ENCODE assay signal across 20 cellular contexts in the genomic region with DNA sequence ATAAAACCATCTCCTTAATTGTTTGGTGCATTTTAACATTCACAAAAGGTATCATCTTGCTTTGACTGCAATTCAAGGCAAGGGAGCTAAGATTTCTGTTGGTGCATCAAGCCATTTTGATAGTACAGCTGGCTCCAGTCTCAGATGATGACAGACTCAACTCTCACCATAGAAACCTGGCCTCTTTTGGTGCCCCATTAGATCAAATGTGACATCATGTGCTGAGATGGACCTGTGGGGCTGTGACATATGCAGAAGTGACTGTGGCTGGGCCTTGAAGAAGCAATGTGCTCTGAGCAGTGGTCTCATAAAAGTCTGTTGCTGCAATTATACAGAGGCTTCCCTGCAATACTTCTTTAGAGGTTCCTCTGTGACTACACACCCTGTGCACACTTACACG.
DNase-seq lines count a peak whose midpoint lies in the region; ATAC-seq and TF ChIP-seq lines count a peak whose summit lies in the region.
"Had no signal": no experiment of that assay in that cellular context is flagged by ENCODE, and none has a peak within 500 bp of the region (broad histone marks: within the 10 kb centered on the region; RNA-seq: fewer than 3 reads in every experiment).

No MANE protein-coding gene starts in this region.

- no peaks in the 10 kb centered on the region for H3K27me3 Mint-ChIP-seq in Calu3 (ENCODE audit: unreplicated experiment)
- H3K27me3 Mint-ChIP-seq: CD4-positive, alpha-beta memory T cell; IgD-negative memory B cell had no signal

- H3K4me2 ChIP-seq in PC-3 (ENCODE audit: low read length), result peak overlapping the region; percentile 3; the same call in 1 of the 2 replicates

- intact Hi-C loops in Calu3 (cut with micrococcal nuclease; ENCODE audit: unreplicated experiment), result no loop called here
- intact Hi-C loops in PC-3 (cut with micrococcal nuclease), result no loop called here
- intact Hi-C loops in left cardiac atrium (cut with DNase I), result no loop called here
- intact Hi-C loops in mucosa of descending colon (cut with DNase I, micrococcal nuclease), result no loop called here

- H3K9me3 ChIP-seq in PC-3 (ENCODE audit: low read length), result no peaks in the 10 kb centered on the region
- no peaks in the 10 kb centered on the region for H3K9me3 ChIP-seq in mucosa of descending colon
- H3K9me3 ChIP-seq: BE2C had no signal

- peak overlapping the region; percentile 74 for H3K27ac ChIP-seq in PC-3 (ENCODE audit: low read length)
- H3K27ac ChIP-seq: HL-60 had no signal

- H3K36me3 ChIP-seq in PC-3 (ENCODE audit: low read depth, low read length) (no peaks in the 10 kb centered on the region), mucosa of descending colon (ENCODE audit: low read depth) (no peaks in the 10 kb centered on the region)
- H3K36me3 ChIP-seq: BE2C had no signal

- CTCF ChIA-PET in Calu3 (lab: Charles Lee) (no interaction called here), PC-3 (lab: Charles Lee) (no interaction called here)

- POLR2A ChIA-PET in PC-3 (lab: Charles Lee; ENCODE audit: unreplicated experiment), result no interaction called here

- H3K27ac Mint-ChIP-seq in Calu3 (ENCODE audit: unreplicated experiment), result peak overlapping the region; percentile 57
- H3K27ac Mint-ChIP-seq: IgD-negative memory B cell had no signal

- peaks cover 2% of the 10 kb centered on the region for H3K9me3 Mint-ChIP-seq in Calu3 (ENCODE audit: low read depth, unreplicated experiment)
- H3K9me3 Mint-ChIP-seq: CD4-positive, alpha-beta memory T cell; IgD-negative memory B cell had no signal

- H3K4me1 Mint-ChIP-seq in Calu3 (ENCODE audit: low read depth, unreplicated experiment), result peaks cover 9% of the 10 kb centered on the region

- H3K4me3 ChIP-seq in PC-3 (ENCODE audit: low read length) (no peak overlapping the region), mucosa of descending colon (no peak overlapping the region)

- no peaks in the 10 kb centered on the region for H3K9me2 ChIP-seq in PC-3 (replicated peaks; ENCODE audit: low read length)

- H3K4me1 ChIP-seq in PC-3 (ENCODE audit: insufficient read depth, low read length) (peaks cover 19% of the 10 kb centered on the region), mucosa of descending colon (ENCODE audit: low read depth) (peaks cover 30% of the 10 kb centered on the region)
- H3K4me1 ChIP-seq: BE2C had no signal

- peak overlapping the region; percentile 34; the same call in 1 of the 2 replicates for H3K9ac ChIP-seq in PC-3 (ENCODE audit: low read length)

- H3K27me3 ChIP-seq in PC-3 (ENCODE audit: low read length), result no peaks in the 10 kb centered on the region
- H3K27me3 ChIP-seq: BE2C had no signal

- no peak overlapping the region for H3K4me3 Mint-ChIP-seq in Calu3 (ENCODE audit: low read depth, unreplicated experiment)
- H3K4me3 Mint-ChIP-seq: CD4-positive, alpha-beta memory T cell; IgD-negative memory B cell had no signal

- no peaks in the 10 kb centered on the region for H3F3A ChIP-seq in PC-3 (ENCODE audit: low read length, unreplicated experiment)

- DNase-seq in Calu3, result no peak
- DNase-seq in PC-3, result no peak
- DNase-seq in left cardiac atrium, result no peak
- no peak for DNase-seq in mucosa of descending colon
- no peak for DNase-seq in NCI-H2107 (lab: John Stamatoyannopoulos, UW)
- DNase-seq in NCI-H146 treated with DMSO at 0.1 percent for 48 hours (lab: John Stamatoyannopoulos, UW; ENCODE audit: unreplicated experiment), result no peak
- no peak for DNase-seq in NCI-H446 (lab: John Stamatoyannopoulos, UW)
- DNase-seq: BE2C; CD4-positive, alpha-beta memory T cell; H7; Kasumi-1; MM.1S; NCI-H1105 treated with DMSO at 0.1 percent for 48 hours; NCI-H187 treated with DMSO at 0.1 percent for 48 hours; NCI-H510A; NCI-H774; SHP77 treated with DMSO at 0.1 percent for 48 hours had no signal

- no peak overlapping the region for H2AFZ ChIP-seq in PC-3 (ENCODE audit: low read length)

- BruUV-seq in Calu3 (replicated peaks; lab: Mats Ljungman, UMichigan), result no TSS peak
- BruUV-seq in PC-3 (replicated peaks; lab: Mats Ljungman, UMichigan), result no TSS peak

- no peak for ATAC-seq in PC-3
- peak; percentile 21 to 33 for ATAC-seq in left cardiac atrium
- peak; percentile 6 for ATAC-seq in mucosa of descending colon
- ATAC-seq in HG03025 (IDR thresholded peaks at IDR 0.05; ENCODE audit: low FRiP score, unreplicated experiment), result no peak

- TF ChIP-seq CTCF in Calu3 (IDR thresholded peaks at IDR 0.05; ENCODE audit: unreplicated experiment), result no peak
- no peak for TF ChIP-seq CTCF in PC-3 (conservative IDR thresholded peaks at IDR 0.05; ENCODE audit: low read depth, low read length)
- no peak for TF ChIP-seq CTCF in mucosa of descending colon (IDR thresholded peaks at IDR 0.05)

- H3K36me3 Mint-ChIP-seq in Calu3 (ENCODE audit: insufficient read depth, unreplicated experiment), result no peaks in the 10 kb centered on the region
- H3K36me3 Mint-ChIP-seq: CD4-positive, alpha-beta memory T cell; IgD-negative memory B cell had no signal

- H4K20me1 ChIP-seq in PC-3 (ENCODE audit: low read length), result no peaks in the 10 kb centered on the region

- no peaks in the 10 kb centered on the region for H3K79me2 ChIP-seq in PC-3 (ENCODE audit: low read length)

Comparison
In these comparisons a context has a peak if more than half of its experiments do, and no peak if none do; other contexts are left out.
1. ATAC-seq: peak in left cardiac atrium (2 of 2) and mucosa of descending colon (single experiment); none in PC-3 (single experiment) and HG03025 (single experiment).